In the genomic region with DNA sequence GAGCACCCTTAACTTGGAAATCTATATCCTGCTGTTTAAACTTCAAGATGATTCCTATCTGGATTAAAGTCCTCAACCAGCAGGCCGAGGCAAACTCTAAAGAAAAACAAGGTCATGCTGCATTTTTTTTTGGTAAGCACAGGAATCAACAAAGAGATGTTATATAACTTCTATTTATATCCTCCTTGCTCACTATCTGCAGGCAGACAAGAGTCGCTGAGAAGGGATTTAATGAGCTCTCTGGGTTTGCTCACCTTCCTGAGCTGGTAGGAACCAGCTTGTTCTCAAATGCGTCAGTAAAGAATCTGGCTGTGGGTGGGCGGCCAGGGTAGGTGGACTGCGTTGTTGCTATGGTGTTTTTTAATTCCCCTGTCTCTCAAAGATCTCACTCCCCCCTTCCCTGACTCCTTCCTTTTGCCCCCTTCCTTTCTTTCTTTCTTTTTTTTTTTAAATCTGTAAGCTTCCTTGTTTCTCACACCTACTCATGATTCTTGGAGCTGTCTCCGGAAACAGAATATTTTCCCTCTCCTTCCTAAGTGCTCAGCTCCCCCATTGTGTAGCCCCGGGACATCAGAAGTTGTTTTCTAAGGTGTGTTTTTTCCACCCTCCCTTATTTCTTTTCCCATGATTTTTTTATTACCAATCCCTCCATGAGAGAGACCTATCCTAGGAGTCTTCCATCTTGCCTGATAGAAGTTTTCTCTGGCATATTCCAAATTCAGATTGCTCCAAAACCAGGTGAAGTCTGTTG, we compare ENCODE assay signal across 8 cellular contexts.
A peak's percentile ranks its signal among the peaks of the same experiment; 100 is the strongest.
DNase-seq lines count a peak whose midpoint lies in the region; ATAC-seq, FAIRE-seq and TF ChIP-seq lines count a peak whose summit lies in the region.

No MANE protein-coding gene starts in this region.

- peak; percentile 24 for FAIRE-seq in islet of Langerhans (lab: Jason Lieb, UNC)
- no peak for FAIRE-seq in HTR-8/SVneo (lab: Jason Lieb, UNC)

- H4K5ac ChIP-seq in IMR-90 (ENCODE audit: low read depth, low read length): no peak overlapping the region

- H3K36me3 ChIP-seq in IMR-90 (ENCODE audit: control insufficient read depth, insufficient read depth, low read length) (no peaks in the 10 kb centered on the region), skeletal muscle tissue (ENCODE audit: control insufficient read depth in 3 of 3, insufficient read depth in 3 of 3, low read length in 3 of 3) (no peaks in the 10 kb centered on the region), BE2C (peaks cover 3% of the 10 kb centered on the region)

- ATAC-seq in IMR-90 (ENCODE audit: low read depth) (no peak), GM21390 (IDR thresholded peaks at IDR 0.05; ENCODE audit: unreplicated experiment) (no peak)

- in situ Hi-C loops in IMR-90 (cut with MboI; ENCODE audit: low sequenced_read_pairs): no loop called here

- H3K4ac ChIP-seq in IMR-90 (ENCODE audit: low read depth, low read length): no peak overlapping the region

- no peak for TF ChIP-seq POLR2A in IMR-90 (IDR thresholded peaks at IDR 0.05; ENCODE audit: low read depth, low read length)

- intact Hi-C loops in IMR-90 (cut with micrococcal nuclease): no loop called here

- H3K4me3 ChIP-seq in IMR-90 (ENCODE audit: insufficient read depth, low read depth, low read length): no peak overlapping the region
- H3K4me3 ChIP-seq in skeletal muscle tissue (ENCODE audit: low read length in 3 of 3): peak overlapping the region; percentile 27 to 63 (median 44)
- H3K4me3 ChIP-seq in BE2C (ENCODE audit: low read depth, low read length): no peak overlapping the region

- no CpG with 5 or more reads among the region's 7 CpGs for WGBS in IMR-90 (ENCODE audit: extremely low coverage in 2 of 2, insufficient read length in 1 of 2), 2 experiments

- H2AFZ ChIP-seq in IMR-90 (replicated peaks; ENCODE audit: low read length, poor library complexity): no peak overlapping the region

- no peak overlapping the region for H3K27ac ChIP-seq in IMR-90 (ENCODE audit: insufficient read depth, low read length)
- H3K27ac ChIP-seq in skeletal muscle tissue (ENCODE audit: low read depth, low read length): peak overlapping the region; percentile 88

- dilution Hi-C loops in IMR-90 (cut with HindIII; ENCODE audit: low sequenced_read_pairs, unreplicated experiment): no loop called here

- H2AK9ac ChIP-seq in IMR-90 (replicated peaks; ENCODE audit: low read depth, low read length, poor library complexity): no peak overlapping the region

- TF ChIP-seq CTCF in IMR-90 (conservative IDR thresholded peaks at IDR 0.05; ENCODE audit: low read depth, low read length) (no peak), BE2C (IDR thresholded peaks at IDR 0.05; ENCODE audit: low read depth, low read length) (no peak)

- no peak overlapping the region for H4K91ac ChIP-seq in IMR-90 (ENCODE audit: insufficient read depth, low read depth, low read length)

- no peak overlapping the region for H3K56ac ChIP-seq in IMR-90 (ENCODE audit: extremely low read depth, insufficient read depth, low read length)

- no peak overlapping the region for H2BK120ac ChIP-seq in IMR-90 (ENCODE audit: low read depth, low read length)

- BruUV-seq in IMR-90 (replicated peaks; lab: Mats Ljungman, UMichigan): no TSS peak

- peak; percentile 17 for DNase-seq in IMR-90
- peak; percentile 75 for DNase-seq in amniotic epithelial cell (ENCODE audit: low read depth)
- DNase-seq in NCI-H146 (lab: John Stamatoyannopoulos, UW): no peak
- DNase-seq in BE2C: no peak
- no peak for DNase-seq in HTR-8/SVneo (ENCODE audit: insufficient read length, low spot score)

- no peaks in the 10 kb centered on the region for H4K20me1 ChIP-seq in IMR-90 (ENCODE audit: insufficient read depth, low read length)

- no peaks in the 10 kb centered on the region; the same call in 1 of the 2 replicates for H3K9me3 ChIP-seq in IMR-90 (ENCODE audit: control insufficient read depth, insufficient read depth, low read length)
- H3K9me3 ChIP-seq in skeletal muscle tissue (ENCODE audit: control insufficient read depth in 3 of 3, low read length in 3 of 3): no peaks in the 10 kb centered on the region
- H3K9me3 ChIP-seq in BE2C: no peaks in the 10 kb centered on the region

- H3K79me1 ChIP-seq in IMR-90 (ENCODE audit: low read depth in 1 of 2, low read length in 2 of 2): no peaks in the 10 kb centered on the region

- H3K27me3 ChIP-seq in IMR-90 (ENCODE audit: control insufficient read depth, insufficient read depth, low read length) (peaks cover 26% of the 10 kb centered on the region), skeletal muscle tissue (ENCODE audit: control insufficient read depth in 3 of 3, insufficient read depth in 3 of 3, low read length in 3 of 3) (no peaks in the 10 kb centered on the region), BE2C (no peaks in the 10 kb centered on the region)

- CTCF ChIA-PET in IMR-90 (lab: Yijun Ruan, JAX): interaction anchor here (0.6 kb wide), 1 partner anchor 36 kb away, joined by 4 read pairs; no protein-coding TSS in a partner anchor

- H3K4me2 ChIP-seq in IMR-90 (ENCODE audit: low read depth, low read length): no peak overlapping the region

- H2AK5ac ChIP-seq in IMR-90 (ENCODE audit: low read depth, low read length): no peak overlapping the region

- TF ChIP-seq RAD21 in IMR-90 (IDR thresholded peaks at IDR 0.05; ENCODE audit: low read length): no peak

- no peaks in the 10 kb centered on the region for H3K9me1 ChIP-seq in IMR-90 (ENCODE audit: insufficient read depth, low read length)

- H3K9ac ChIP-seq in IMR-90 (ENCODE audit: low read depth, low read length) (no peak overlapping the region), skeletal muscle tissue (ENCODE audit: low read depth in 1 of 3, low read length in 3 of 3) (peak overlapping the region; percentile 63 to 79 (median 70))

- H4K8ac ChIP-seq in IMR-90 (ENCODE audit: low read depth in 2 of 2, low read length in 2 of 2): no peak overlapping the region

- no peak overlapping the region for H3K23ac ChIP-seq in IMR-90 (ENCODE audit: low read depth, low read length)

- H3K18ac ChIP-seq in IMR-90 (ENCODE audit: low read depth, low read length): 0 out of 2 replicates have a peak overlapping the region, but pooled peaks have one; percentile 25

- POLR2A ChIA-PET in IMR-90 (lab: Charles Lee; ENCODE audit: unreplicated experiment): interaction anchor here (0.6 kb wide), 1 partner anchor 213 kb away, joined by 7 read pairs; no protein-coding TSS in a partner anchor

- H2BK20ac ChIP-seq in IMR-90 (ENCODE audit: low read depth, low read length): no peak overlapping the region

- no peak overlapping the region for H2BK5ac ChIP-seq in IMR-90 (ENCODE audit: low read depth, low read length, poor library complexity, severe bottlenecking)

- H3K4me1 ChIP-seq in IMR-90 (ENCODE audit: control insufficient read depth, insufficient read depth, low read length) (peaks cover 13% of the 10 kb centered on the region), skeletal muscle tissue (ENCODE audit: control insufficient read depth in 3 of 3, insufficient read depth in 3 of 3, low read length in 3 of 3) (peaks cover 36 to 43% (median 40%) of the 10 kb centered on the region in 3 donors), BE2C (no peaks in the 10 kb centered on the region)

- no peak overlapping the region for H3K14ac ChIP-seq in IMR-90 (replicated peaks; ENCODE audit: low read depth, low read length)

- H2BK15ac ChIP-seq in IMR-90 (ENCODE audit: low read depth, low read length): no peak overlapping the region

TF ChIP-seq in IMR-90, 13 proteins besides CTCF, POLR2A, EP300 and RAD21:
- TF ChIP-seq BHLHE40 (IDR thresholded peaks at IDR 0.05; ENCODE audit: low read depth, low read length) (no peak), RFX5 (IDR thresholded peaks at IDR 0.05; ENCODE audit: low read depth, low read length) (no peak), MAZ (IDR thresholded peaks at IDR 0.05; ENCODE audit: borderline replicate concordance, low read depth, low read length) (no peak), FOS (IDR thresholded peaks at IDR 0.05; ENCODE audit: low read depth, low read length) (no peak)
- TF ChIP-seq, protein P1, sequence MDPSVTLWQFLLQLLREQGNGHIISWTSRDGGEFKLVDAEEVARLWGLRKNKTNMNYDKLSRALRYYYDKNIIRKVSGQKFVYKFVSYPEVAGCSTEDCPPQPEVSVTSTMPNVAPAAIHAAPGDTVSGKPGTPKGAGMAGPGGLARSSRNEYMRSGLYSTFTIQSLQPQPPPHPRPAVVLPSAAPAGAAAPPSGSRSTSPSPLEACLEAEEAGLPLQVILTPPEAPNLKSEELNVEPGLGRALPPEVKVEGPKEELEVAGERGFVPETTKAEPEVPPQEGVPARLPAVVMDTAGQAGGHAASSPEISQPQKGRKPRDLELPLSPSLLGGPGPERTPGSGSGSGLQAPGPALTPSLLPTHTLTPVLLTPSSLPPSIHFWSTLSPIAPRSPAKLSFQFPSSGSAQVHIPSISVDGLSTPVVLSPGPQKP (IDR thresholded peaks at IDR 0.05; ENCODE audit: borderline replicate concordance, low read depth, low read length): no peak

Comparison
In these comparisons a context has a peak if more than half of its experiments do, and no peak if none do; other contexts are left out.
1. DNase-seq: peak in IMR-90 (single experiment) and amniotic epithelial cell (single experiment); none in NCI-H146 (single experiment), BE2C (single experiment) and HTR-8/SVneo (single experiment).
2. H3K4me3 ChIP-seq: peak in skeletal muscle tissue (3 of 3); none in IMR-90 (single experiment) and BE2C (single experiment).